ENCODE assay signal across 16 cellular contexts in genomic region chr1:1037366-1038327, GRCh38. TPM values are rescaled to one million over a fixed set of nuclear protein-coding genes. Genes with fewer than 3 reads are reported as not detected.
DNase-seq lines count a peak whose midpoint lies in the region; ATAC-seq, FAIRE-seq and TF ChIP-seq lines count a peak whose summit lies in the region.
"Had no signal": no experiment of that assay in that cellular context is flagged by ENCODE, and none has a peak within 500 bp of the region (broad histone marks: within the 10 kb centered on the region; RNA-seq: fewer than 3 reads in every experiment).

No MANE protein-coding gene starts in this region.

- no peaks in the 10 kb centered on the region for H3K36me3 Mint-ChIP-seq in CD4-positive, alpha-beta memory T cell
- H3K36me3 Mint-ChIP-seq: T-cell had no signal

- H3K4ac ChIP-seq in H1 (replicated peaks; ENCODE audit: insufficient read length, low read depth, low read length) = no peak overlapping the region

- FAIRE-seq in H1 (lab: Jason Lieb, UNC) (no peak), small intestine (lab: Jason Lieb, UNC) (no peak)

- H3F3A ChIP-seq in MM.1S (ENCODE audit: insufficient read depth, low read length) = no peaks in the 10 kb centered on the region

- no peak overlapping the region for H3K14ac ChIP-seq in H1 (ENCODE audit: insufficient read length)

- H3K79me2 ChIP-seq in HCT116 (ENCODE audit: insufficient read depth, low read length) (peaks cover 59% of the 10 kb centered on the region), MM.1S (ENCODE audit: low read length) (no peaks in the 10 kb centered on the region), H1 (ENCODE audit: control insufficient read depth in 1 of 2, insufficient read depth in 2 of 2, low read length in 2 of 2) (no peaks in the 10 kb centered on the region)

- intact Hi-C loops in HCT116 (cut with micrococcal nuclease) = no loop called here
- intact Hi-C loops in CD4-positive, alpha-beta memory T cell (cut with micrococcal nuclease) = no loop called here

- TF ChIP-seq POLR2A in HCT116 (IDR thresholded peaks at IDR 0.05; ENCODE audit: borderline replicate concordance, extremely low read depth, insufficient read depth, insufficient read length) (no peak), H1 (IDR thresholded peaks at IDR 0.05; ENCODE audit: control extremely low read depth in 1 of 2, low read depth in 2 of 2, low read length in 2 of 2) (no peak)

- DNase-seq in HCT116 (ENCODE audit: low read depth, low spot score) = no peak
- peak; percentile 21 for DNase-seq in MM.1S
- no peak for DNase-seq in H1 (ENCODE audit: low read depth in 1 of 2, low spot score in 2 of 2)
- peak; percentile 28 for DNase-seq in small intestine
- DNase-seq in SK-N-DZ (ENCODE audit: low spot score) = no peak
- DNase-seq in CD4-positive, alpha-beta memory T cell = no peak
- DNase-seq: COR-L47; NCI-H1417 treated with DMSO at 0.1 percent for 48 hours; NCI-H2029; NCI-H510A treated with DMSO at 0.1 percent for 48 hours; NK-92 treated with Interleukin-12 subunit alpha and Interleukin-12 subunit beta, amount 100 ng/mL, for 24 hours; PC-3; T-cell had no signal

- peaks cover 4 to 25% of the 10 kb centered on the region in 2 experiments; a peak in 2 of 4 replicates for H3K36me3 ChIP-seq in HCT116 (ENCODE audit: control insufficient read depth in 1 of 2, insufficient read depth in 2 of 2, low read length in 2 of 2)
- no peaks in the 10 kb centered on the region for H3K36me3 ChIP-seq in MM.1S (replicated peaks; ENCODE audit: insufficient read depth, low read length)
- peaks cover 0 to 13% (median 0%) of the 10 kb centered on the region in 4 experiments; a peak in 2 of 8 replicates for H3K36me3 ChIP-seq in H1 (ENCODE audit: control insufficient read depth in 2 of 4, insufficient read depth in 4 of 4, low read length in 3 of 4)
- no peaks in the 10 kb centered on the region for H3K36me3 ChIP-seq in small intestine (ENCODE audit: control insufficient read depth in 2 of 2, insufficient read depth in 2 of 2, low read length in 2 of 2)
- H3K36me3 ChIP-seq in CD4-positive, alpha-beta memory T cell (ENCODE audit: insufficient read depth, low read length) = no peaks in the 10 kb centered on the region

- no peak for TF ChIP-seq EP300 in H1 (IDR thresholded peaks at IDR 0.05; ENCODE audit: borderline replicate concordance in 1 of 2, low read depth in 2 of 2, low read length in 2 of 2)

- H3K27me3 Mint-ChIP-seq in CD4-positive, alpha-beta memory T cell = peaks cover 12 to 13% of the 10 kb centered on the region in 2 donors

- H3K23ac ChIP-seq in H1 (ENCODE audit: insufficient read length) = no peak overlapping the region

- H3K9me2 ChIP-seq in HCT116 (ENCODE audit: insufficient read depth) (no peaks in the 10 kb centered on the region), MM.1S (replicated peaks; ENCODE audit: insufficient read depth, low read length) (no peaks in the 10 kb centered on the region)

- TF ChIP-seq RAD21 in HCT116 (IDR thresholded peaks at IDR 0.05; ENCODE audit: low read depth) (no peak), H1 (IDR thresholded peaks at IDR 0.05 in 1 of 2, conservative IDR thresholded peaks at IDR 0.05 in 1 of 2; ENCODE audit: low read depth in 2 of 2, low read length in 2 of 2) (no peak)

- peak overlapping the region; percentile 5; the same call in 1 of the 2 replicates for H4K8ac ChIP-seq in H1 (ENCODE audit: extremely low read depth, insufficient read depth, low read length)

- H4K20me1 ChIP-seq in HCT116 (ENCODE audit: insufficient read depth) = no peaks in the 10 kb centered on the region
- no peaks in the 10 kb centered on the region for H4K20me1 ChIP-seq in MM.1S (ENCODE audit: insufficient read depth, low read length)
- peaks cover 45 to 61% of the 10 kb centered on the region in 2 experiments for H4K20me1 ChIP-seq in H1 (replicated peaks in 1 of 2; ENCODE audit: control insufficient read depth in 1 of 2, insufficient read depth in 2 of 2, low read length in 2 of 2)

- no peak for ATAC-seq in HCT116
- ATAC-seq in GM21723 (IDR thresholded peaks at IDR 0.05; ENCODE audit: unreplicated experiment) = no peak
- ATAC-seq: PC-3, T-cell had no signal

- no peak overlapping the region for H2BK12ac ChIP-seq in H1 (ENCODE audit: low read depth, low read length)

- 86% methylated on average over 29 of the region's 30 CpGs; no CpG with 5 or more reads in 1 of the 2 experiments for WGBS in H1 (ENCODE audit: extremely low coverage in 1 of 2, insufficient coverage in 1 of 2, insufficient read length in 1 of 2, insufficient replicate concordance in 2 of 2, low coverage in 1 of 2, low lambda C conversion rate in 2 of 2, missing lambda C conversion rate in 1 of 2), 2 experiments
- WGBS in small intestine, 3 donors = 45 to 77% (median 59%) methylated on average over 29 to 30 of the region's 30 CpGs

- H3K9me3 ChIP-seq in HCT116 (ENCODE audit: control insufficient read depth in 1 of 2, insufficient read depth in 1 of 2, low read depth in 1 of 2, low read length in 2 of 2) (no peaks in the 10 kb centered on the region), MM.1S (replicated peaks; ENCODE audit: insufficient read depth, low read length) (no peaks in the 10 kb centered on the region), H1 (ENCODE audit: insufficient read depth in 2 of 2, low read depth in 1 of 2, low read length in 1 of 2) (no peaks in the 10 kb centered on the region), small intestine (ENCODE audit: control insufficient read depth, low read depth) (no peaks in the 10 kb centered on the region)
- no peaks in the 10 kb centered on the region for H3K9me3 ChIP-seq in CD4-positive, alpha-beta memory T cell (ENCODE audit: control insufficient read depth in 1 of 2, low read length in 2 of 2)

- peaks cover 7 to 22% of the 10 kb centered on the region in 2 experiments; a peak in 3 of 4 replicates for H3K4me1 ChIP-seq in HCT116 (ENCODE audit: control insufficient read depth in 1 of 2, insufficient read depth in 2 of 2, low read length in 2 of 2)
- no peaks in the 10 kb centered on the region for H3K4me1 ChIP-seq in MM.1S (ENCODE audit: low read length)
- H3K4me1 ChIP-seq in H1 (replicated peaks in 1 of 4; ENCODE audit: control insufficient read depth in 3 of 4, insufficient read depth in 4 of 4, low read length in 3 of 4) = peaks cover 0 to 19% (median 5%) of the 10 kb centered on the region in 4 experiments; a peak in 5 of 7 replicates
- H3K4me1 ChIP-seq in small intestine (ENCODE audit: control insufficient read depth in 2 of 2, insufficient read depth in 1 of 2, low read depth in 1 of 2, low read length in 1 of 2) = peaks cover 3 to 6% of the 10 kb centered on the region in 2 donors
- peaks cover 24% of the 10 kb centered on the region for H3K4me1 ChIP-seq in CD4-positive, alpha-beta memory T cell (ENCODE audit: insufficient read depth, low read length)

- H4K91ac ChIP-seq in H1 (replicated peaks; ENCODE audit: insufficient read length, low read length) = no peak overlapping the region

- H2BK120ac ChIP-seq in H1 (replicated peaks; ENCODE audit: low read depth, low read length) = no peak overlapping the region

- H3K23me2 ChIP-seq in H1 (ENCODE audit: low read depth, low read length) = peaks cover 13% of the 10 kb centered on the region; the same call in 1 of the 2 replicates

- H3K9me3 Mint-ChIP-seq in CD4-positive, alpha-beta memory T cell = no peaks in the 10 kb centered on the region
- H3K9me3 Mint-ChIP-seq: T-cell had no signal

- POLR2A ChIA-PET in HCT116 (lab: Charles Lee) (no interaction called here), H1 (lab: Charles Lee; ENCODE audit: partially characterized antibody) (interaction anchor here (0.6 to 10.9 kb wide), 9 partner anchors 18 to 286 kb away, joined by 3 to 245 read pairs (median 4); partner anchors contain the start of genes AGRN and ISG15)
- POLR2A ChIA-PET in CD4-positive, alpha-beta memory T cell (lab: Charles Lee; ENCODE audit: partially characterized antibody) = interaction anchor here (1.0 kb wide), 1 partner anchor 18 kb away, joined by 4 read pairs; the partner anchor contains the start of gene AGRN

- BruUV-seq in HCT116 (replicated peaks; lab: Mats Ljungman, UMichigan) = TSS peak; percentile 28

- no peak overlapping the region for H2BK15ac ChIP-seq in H1 (ENCODE audit: low read length)

- H3K4me2 ChIP-seq in HCT116 (ENCODE audit: low read length) (no peak overlapping the region), MM.1S (ENCODE audit: low read depth, low read length) (no peak overlapping the region), H1 (ENCODE audit: insufficient read depth in 1 of 2, low read depth in 2 of 2, low read length in 2 of 2) (no peak overlapping the region)

- no peak overlapping the region for H2AFZ ChIP-seq in HCT116 (ENCODE audit: low read depth, low read length, poor library complexity, severe bottlenecking)
- no peak overlapping the region for H2AFZ ChIP-seq in MM.1S (ENCODE audit: low read length)
- no peak overlapping the region for H2AFZ ChIP-seq in H1 (ENCODE audit: low read length)

- H2BK20ac ChIP-seq in H1 (ENCODE audit: low read length) = no peak overlapping the region

- CTCF ChIA-PET in HCT116 (lab: Charles Lee) = interaction anchor here (0.8 to 1.4 kb wide), 2 partner anchors 22 to 53 kb away, joined by 3 read pairs; no protein-coding TSS in a partner anchor
- CTCF ChIA-PET in H1 (lab: Charles Lee; ENCODE audit: partially characterized antibody) = interaction anchor here (0.6 to 5.8 kb wide), 9 partner anchors 20 to 213 kb away, joined by 3 to 70 read pairs (median 4); partner anchors contain the start of gene ISG15
- CTCF ChIA-PET in CD4-positive, alpha-beta memory T cell (lab: Charles Lee; ENCODE audit: partially characterized antibody) = no interaction called here

- RAD21 ChIA-PET in HCT116 (lab: Charles Lee; ENCODE audit: low non-redundant PET in 1 of 2, low total read pairs in 2 of 2, uncharacterized antibody in 2 of 2, unreplicated experiment in 2 of 2) = no interaction called here

- H3K4me3 Mint-ChIP-seq in CD4-positive, alpha-beta memory T cell = no peak overlapping the region

- no peak overlapping the region for H2AK5ac ChIP-seq in H1 (ENCODE audit: low read depth, low read length)

- no peak overlapping the region for H2BK5ac ChIP-seq in H1 (ENCODE audit: low read depth, low read length)

- H3K79me1 ChIP-seq in H1 (ENCODE audit: low read depth, low read length) = peaks cover 5% of the 10 kb centered on the region; the same call in 1 of the 2 replicates

- no peak for TF ChIP-seq CTCF in HCT116 (IDR thresholded peaks at IDR 0.05 in 2 of 3, conservative IDR thresholded peaks at IDR 0.05 in 1 of 3; ENCODE audit: borderline replicate concordance in 1 of 3, insufficient read depth in 1 of 3, low read depth in 2 of 3, low read length in 2 of 3)
- TF ChIP-seq CTCF in MM.1S (IDR thresholded peaks at IDR 0.05; ENCODE audit: low read length) = no peak
- no peak for TF ChIP-seq CTCF in H1 (IDR thresholded peaks at IDR 0.05; ENCODE audit: control extremely low read depth in 1 of 3, insufficient read depth in 1 of 3, low read depth in 1 of 3, low read length in 3 of 3)

- no peak overlapping the region for H3K56ac ChIP-seq in H1 (replicated peaks; ENCODE audit: insufficient read length, low read depth, low read length)

- no peak overlapping the region for H3K18ac ChIP-seq in H1 (ENCODE audit: extremely low read depth, low read length)

- H3K4me3 ChIP-seq in HCT116 (replicated peaks in 1 of 2; ENCODE audit: low read depth in 1 of 2, low read length in 2 of 2) (no peak overlapping the region), MM.1S (ENCODE audit: low read length) (no peak overlapping the region), H1 (ENCODE audit: extremely low read depth in 1 of 4, insufficient read depth in 2 of 4, low read depth in 3 of 4, low read length in 4 of 4) (no peak overlapping the region), small intestine (ENCODE audit: low read depth in 1 of 2, low read length in 2 of 2) (no peak overlapping the region)
- no peak overlapping the region for H3K4me3 ChIP-seq in CD4-positive, alpha-beta memory T cell (ENCODE audit: low read length in 2 of 2)
- H3K4me3 ChIP-seq: SK-N-MC had no signal

- peaks cover 5 to 17% (median 10%) of the 10 kb centered on the region in 4 donors for H3K4me1 Mint-ChIP-seq in CD4-positive, alpha-beta memory T cell

- no peaks in the 10 kb centered on the region for H3K27me3 ChIP-seq in HCT116 (ENCODE audit: insufficient read depth, low read length)
- H3K27me3 ChIP-seq in MM.1S (replicated peaks; ENCODE audit: insufficient read depth, low read length) = peaks cover 72% of the 10 kb centered on the region
- H3K27me3 ChIP-seq in H1 (replicated peaks in 1 of 4; ENCODE audit: control insufficient read depth in 3 of 4, extremely low read depth in 1 of 4, insufficient read depth in 3 of 4, low read length in 3 of 4) = peaks cover 0 to 41% (median 30%) of the 10 kb centered on the region in 4 experiments; a peak in 5 of 7 replicates
- peaks cover 0 to 4% of the 10 kb centered on the region in 2 donors for H3K27me3 ChIP-seq in small intestine (ENCODE audit: control insufficient read depth in 2 of 2, insufficient read depth in 2 of 2, low read length in 2 of 2)
- H3K27me3 ChIP-seq in CD4-positive, alpha-beta memory T cell (ENCODE audit: insufficient read depth, low read length) = peaks cover 7% of the 10 kb centered on the region

- H4K5ac ChIP-seq in H1 (ENCODE audit: insufficient read length, low read depth, low read length) = no peak overlapping the region

- H3K27ac ChIP-seq in HCT116 (ENCODE audit: low read depth, low read length) = no peak overlapping the region
- H3K27ac ChIP-seq in MM.1S (ENCODE audit: low read length) = no peak overlapping the region
- no peak overlapping the region for H3K27ac ChIP-seq in H1 (ENCODE audit: low read depth, low read length)
- H3K27ac ChIP-seq in small intestine (ENCODE audit: low read depth in 1 of 2, low read length in 1 of 2) = no peak overlapping the region
- H3K27ac ChIP-seq in CD4-positive, alpha-beta memory T cell (ENCODE audit: low read depth, low read length) = no peak overlapping the region
- H3K27ac ChIP-seq: SK-N-MC had no signal

- H3K27ac Mint-ChIP-seq in CD4-positive, alpha-beta memory T cell = no peak overlapping the region
- H3K27ac Mint-ChIP-seq: T-cell had no signal

- H3K9ac ChIP-seq in HCT116 (ENCODE audit: low read length) (no peak overlapping the region), MM.1S (ENCODE audit: low read length) (no peak overlapping the region), H1 (replicated peaks in 1 of 4; ENCODE audit: extremely low read depth in 1 of 4, low read depth in 3 of 4, low read length in 3 of 4) (no peak overlapping the region)

RNA-seq across cellular contexts. Expression of gene AGRN, which starts 17.7 kb away (rescaled TPM):
- 134 TPM for total RNA-seq in HCT116 (2021; ENCODE audit: unreplicated experiment)
- 71.3 and 82.2 TPM in 2 replicates for polyA plus RNA-seq in HCT116 (2012)
- total RNA-seq in H1 (2021; fragmentation: NEBNext Ultra II Directional; extraction: Animal tissue kit (Norgen Biotek cat#: 25700)) = 155 and 162 TPM in 2 replicates
- polyA plus RNA-seq in H1 (2011; rRNA removed) = 52.3 and 104 TPM in 2 replicates
- polyA plus RNA-seq in H1 (2011; cell fraction: cytosol; rRNA removed) = 82.7 TPM
- polyA plus RNA-seq in H1 (2011; cell fraction: nucleus; rRNA removed) = 556 TPM
- polyA plus RNA-seq in H1 (2012, experiment 1 of 2) = 93.3 to 153 TPM (median 143 TPM) in 4 replicates
- 95.8 TPM for polyA plus RNA-seq in H1 (2012, experiment 2 of 2)
- polyA plus RNA-seq in H1 (2013, experiment 1 of 2) = 113 TPM
- polyA plus RNA-seq in H1 (2013, experiment 2 of 2) = 84.3 TPM
- polyA minus RNA-seq in H1 (2011; rRNA and poly(A)+ RNA removed) = 35.4 and 47.0 TPM in 2 replicates
- 94.9 TPM for polyA minus RNA-seq in H1 (2011; cell fraction: cytosol; rRNA and poly(A)+ RNA removed)
- polyA minus RNA-seq in H1 (2011; cell fraction: nucleus; rRNA and poly(A)+ RNA removed) = 130 TPM
- polyA plus RNA-seq in small intestine = 10 to 100 TPM; 13.2 to 20.9 (median 18.9) TPM
- 33.8 and 35.2 TPM in 2 replicates for polyA plus RNA-seq in SK-N-DZ (2014; cell fraction: cytosol; rRNA removed)
- polyA plus RNA-seq in SK-N-DZ (2014; cell fraction: nucleus; rRNA removed) = 206 and 207 TPM in 2 replicates
- total RNA-seq in CD4-positive, alpha-beta memory T cell = 1 to 10 TPM; 1.2 to 1.4 TPM
- not detected for polyA plus RNA-seq in CD4-positive, alpha-beta memory T cell

RNA-seq across cellular contexts. Expression of gene ISG15, which starts 24.4 kb away (rescaled TPM):
- 140 TPM for total RNA-seq in HCT116 (2021; ENCODE audit: unreplicated experiment)
- polyA plus RNA-seq in HCT116 (2012) = 209 and 352 TPM in 2 replicates
- 27.7 and 29.3 TPM in 2 replicates for total RNA-seq in H1 (2021; fragmentation: NEBNext Ultra II Directional; extraction: Animal tissue kit (Norgen Biotek cat#: 25700))
- polyA plus RNA-seq in H1 (2011; rRNA removed) (121 and 123 TPM in 2 replicates), small intestine (100 to 1,000 TPM in 2 of 3 donors, 10 to 100 TPM in 1; 86.3 to 282 (median 277) TPM)
- 83.6 TPM for polyA plus RNA-seq in H1 (2011; cell fraction: cytosol; rRNA removed)
- polyA plus RNA-seq in H1 (2011; cell fraction: nucleus; rRNA removed) = 56.0 TPM
- 15.3 to 54.0 TPM (median 48.7 TPM) in 4 replicates for polyA plus RNA-seq in H1 (2012, experiment 1 of 2)
- 32.5 TPM for polyA plus RNA-seq in H1 (2012, experiment 2 of 2)
- polyA plus RNA-seq in H1 (2013, experiment 1 of 2) = 35.2 TPM
- polyA plus RNA-seq in H1 (2013, experiment 2 of 2) = 36.8 TPM
- 6.5 and 11.0 TPM in 2 replicates for polyA minus RNA-seq in H1 (2011; rRNA and poly(A)+ RNA removed)
- polyA minus RNA-seq in H1 (2011; cell fraction: cytosol; rRNA and poly(A)+ RNA removed) = 18.9 TPM
- 13.1 TPM for polyA minus RNA-seq in H1 (2011; cell fraction: nucleus; rRNA and poly(A)+ RNA removed)
- polyA plus RNA-seq in SK-N-DZ (2014; cell fraction: cytosol; rRNA removed) = 27.4 and 30.6 TPM in 2 replicates
- polyA plus RNA-seq in SK-N-DZ (2014; cell fraction: nucleus; rRNA removed) = 15.3 and 17.6 TPM in 2 replicates
- total RNA-seq in CD4-positive, alpha-beta memory T cell = 10 to 100 TPM; 31.6 to 33.2 TPM
- polyA plus RNA-seq in CD4-positive, alpha-beta memory T cell = 100 to 1,000 TPM; 212 to 309 TPM

RNA-seq across cellular contexts. Expression of gene RNF223, which starts 36.5 kb away (rescaled TPM):
- total RNA-seq in HCT116 (2021; ENCODE audit: unreplicated experiment) = 6.3 TPM
- 8.6 and 8.7 TPM in 2 replicates for polyA plus RNA-seq in HCT116 (2012)
- total RNA-seq in H1 (2021; fragmentation: NEBNext Ultra II Directional; extraction: Animal tissue kit (Norgen Biotek cat#: 25700)) = not detected in 2 replicates
- polyA plus RNA-seq in H1 (2011; rRNA removed) (not detected in 2 replicates), small intestine (under 1 TPM in 2 of 3 donors, not detected in 1; 0.18 to 0.45 TPM)
- polyA plus RNA-seq in H1 (2011; cell fraction: cytosol; rRNA removed) = not detected
- polyA plus RNA-seq in H1 (2011; cell fraction: nucleus; rRNA removed) = not detected
- not detected in 4 replicates for polyA plus RNA-seq in H1 (2012, experiment 1 of 2)
- not detected for polyA plus RNA-seq in H1 (2012, experiment 2 of 2)
- polyA plus RNA-seq in H1 (2013, experiment 1 of 2) = 0.02 TPM
- polyA plus RNA-seq in H1 (2013, experiment 2 of 2) = not detected
- not detected in 2 replicates for polyA minus RNA-seq in H1 (2011; rRNA and poly(A)+ RNA removed)
- not detected for polyA minus RNA-seq in H1 (2011; cell fraction: cytosol; rRNA and poly(A)+ RNA removed)
- 0.40 TPM for polyA minus RNA-seq in H1 (2011; cell fraction: nucleus; rRNA and poly(A)+ RNA removed)
- not detected in 2 replicates for polyA plus RNA-seq in SK-N-DZ (2014; cell fraction: cytosol; rRNA removed)
- not detected in 2 replicates for polyA plus RNA-seq in SK-N-DZ (2014; cell fraction: nucleus; rRNA removed)
- not detected for total RNA-seq in CD4-positive, alpha-beta memory T cell
- not detected for polyA plus RNA-seq in CD4-positive, alpha-beta memory T cell
- total RNA-seq: T-cell had no signal
- polyA plus RNA-seq: BJ had no signal

RNA-seq across cellular contexts. Expression of gene HES4, which starts 37.8 kb away (rescaled TPM):
- total RNA-seq in HCT116 (2021; ENCODE audit: unreplicated experiment) = 145 TPM
- polyA plus RNA-seq in HCT116 (2012) = 88.1 and 110 TPM in 2 replicates
- 1.2 and 2.8 TPM in 2 replicates for total RNA-seq in H1 (2021; fragmentation: NEBNext Ultra II Directional; extraction: Animal tissue kit (Norgen Biotek cat#: 25700))
- polyA plus RNA-seq in H1 (2011; rRNA removed) = 3.5 and 12.8 TPM in 2 replicates
- polyA plus RNA-seq in H1 (2011; cell fraction: cytosol; rRNA removed) = 8.3 TPM
- polyA plus RNA-seq in H1 (2011; cell fraction: nucleus; rRNA removed) = 14.5 TPM
- polyA plus RNA-seq in H1 (2012, experiment 1 of 2) = 1.1 to 1.7 TPM (median 1.3 TPM) in 3 of 4 replicates, not detected in the other
- 0.43 TPM for polyA plus RNA-seq in H1 (2012, experiment 2 of 2)
- 3.8 TPM for polyA plus RNA-seq in H1 (2013, experiment 1 of 2)
- polyA plus RNA-seq in H1 (2013, experiment 2 of 2) = 3.2 TPM
- not detected in 2 replicates for polyA minus RNA-seq in H1 (2011; rRNA and poly(A)+ RNA removed)
- 4.5 TPM for polyA minus RNA-seq in H1 (2011; cell fraction: cytosol; rRNA and poly(A)+ RNA removed)
- 3.4 TPM for polyA minus RNA-seq in H1 (2011; cell fraction: nucleus; rRNA and poly(A)+ RNA removed)
- polyA plus RNA-seq in small intestine = 1 to 10 TPM in 2 of 3 donors, under 1 TPM in 1; 0.89 to 8.2 (median 6.2) TPM
- 127 and 154 TPM in 2 replicates for polyA plus RNA-seq in SK-N-DZ (2014; cell fraction: cytosol; rRNA removed)
- polyA plus RNA-seq in SK-N-DZ (2014; cell fraction: nucleus; rRNA removed) = 611 and 684 TPM in 2 replicates
- not detected for total RNA-seq in CD4-positive, alpha-beta memory T cell
- under 1 TPM in 1 of 2 donors, not detected in 1; 0.36 TPM for polyA plus RNA-seq in CD4-positive, alpha-beta memory T cell

RNA-seq across cellular contexts. Expression of gene PERM1, which starts 55.8 kb away (rescaled TPM):
- 0.39 TPM for total RNA-seq in HCT116 (2021; ENCODE audit: unreplicated experiment)
- polyA plus RNA-seq in HCT116 (2012) = 2.6 and 3.8 TPM in 2 replicates
- total RNA-seq in H1 (2021; fragmentation: NEBNext Ultra II Directional; extraction: Animal tissue kit (Norgen Biotek cat#: 25700)) = not detected in 2 replicates
- polyA plus RNA-seq in H1 (2011; rRNA removed) (not detected in 2 replicates), small intestine (1 to 10 TPM in 1 of 3 donors, under 1 TPM in 1, not detected in 1; 0.30 to 1.6 TPM)
- not detected for polyA plus RNA-seq in H1 (2011; cell fraction: cytosol; rRNA removed)
- not detected for polyA plus RNA-seq in H1 (2011; cell fraction: nucleus; rRNA removed)
- 0.30 to 0.90 TPM (median 0.58 TPM) in 4 replicates for polyA plus RNA-seq in H1 (2012, experiment 1 of 2)
- polyA plus RNA-seq in H1 (2012, experiment 2 of 2) = 0.20 TPM
- not detected for polyA plus RNA-seq in H1 (2013, experiment 1 of 2)
- not detected for polyA plus RNA-seq in H1 (2013, experiment 2 of 2)
- polyA minus RNA-seq in H1 (2011; rRNA and poly(A)+ RNA removed) = not detected in 2 replicates
- polyA minus RNA-seq in H1 (2011; cell fraction: cytosol; rRNA and poly(A)+ RNA removed) = not detected
- polyA minus RNA-seq in H1 (2011; cell fraction: nucleus; rRNA and poly(A)+ RNA removed) = not detected
- 0.35 TPM in 1 of 2 replicates, not detected in the other for polyA plus RNA-seq in SK-N-DZ (2014; cell fraction: cytosol; rRNA removed)
- 0.62 TPM in 1 of 2 replicates, not detected in the other for polyA plus RNA-seq in SK-N-DZ (2014; cell fraction: nucleus; rRNA removed)
- total RNA-seq in CD4-positive, alpha-beta memory T cell = not detected
- under 1 TPM in 1 of 2 donors, not detected in 1; 0.16 TPM for polyA plus RNA-seq in CD4-positive, alpha-beta memory T cell
- total RNA-seq: T-cell had no signal
- polyA plus RNA-seq: BJ had no signal

Comparison
In these comparisons a context has a peak if more than half of its experiments do, and no peak if none do; other contexts are left out.
1. DNase-seq: peak in MM.1S (single experiment) and small intestine (single experiment); none in HCT116 (single experiment), H1 (0 of 2), SK-N-DZ (single experiment) and CD4-positive, alpha-beta memory T cell (0 of 5).
2. RNA of gene AGRN, which starts 17.7 kb away (total RNA-seq): 155 to 162 TPM in H1 and 134 TPM in HCT116 (single experiment); 1.2 to 1.4 TPM in CD4-positive, alpha-beta memory T cell; every median in the first group is over 10 times any median in the second.